ENCODE assay signal across 10 cellular contexts in genomic region chr7:93148727-93149126, GRCh38. TPM values are rescaled to one million over a fixed set of nuclear protein-coding genes. Genes with fewer than 3 reads are reported as not detected.
DNase-seq lines count a peak whose midpoint lies in the region; ATAC-seq and TF ChIP-seq lines count a peak whose summit lies in the region.
"Had no signal": no experiment of that assay in that cellular context is flagged by ENCODE, and none has a peak within 500 bp of the region (broad histone marks: within the 10 kb centered on the region; RNA-seq: fewer than 3 reads in every experiment).

No MANE protein-coding gene starts in this region.

- H3K9me3 ChIP-seq in CD4-positive, alpha-beta memory T cell (ENCODE audit: control insufficient read depth in 1 of 2, low read length in 2 of 2), result no peaks in the 10 kb centered on the region
- H3K9me3 ChIP-seq in MM.1S (replicated peaks; ENCODE audit: insufficient read depth, low read length) (no peaks in the 10 kb centered on the region), breast epithelium (no peaks in the 10 kb centered on the region)

- POLR2A ChIA-PET in CD4-positive, alpha-beta memory T cell (lab: Charles Lee; ENCODE audit: partially characterized antibody), result no interaction called here

- no peaks in the 10 kb centered on the region for H4K20me1 ChIP-seq in MM.1S (ENCODE audit: insufficient read depth, low read length)

- no peaks in the 10 kb centered on the region for H3K27me3 Mint-ChIP-seq in CD4-positive, alpha-beta memory T cell
- H3K27me3 Mint-ChIP-seq in osteocyte (ENCODE audit: unreplicated experiment) (no peaks in the 10 kb centered on the region), glutamatergic neuron (ENCODE audit: unreplicated experiment) (peaks cover 2% of the 10 kb centered on the region)

- no peak for TF ChIP-seq POLR2A in breast epithelium (IDR thresholded peaks at IDR 0.05)

- peak overlapping the region in 1 of 2 donors; percentile 59 for H3K4me3 ChIP-seq in CD4-positive, alpha-beta memory T cell (ENCODE audit: low read length in 2 of 2)
- H3K4me3 ChIP-seq in MM.1S (ENCODE audit: low read length) (no peak overlapping the region; the same call in 1 of the 2 replicates), breast epithelium (peak overlapping the region in 1 of 3 donors; percentile 64)

- intact Hi-C loops in CD4-positive, alpha-beta memory T cell (cut with micrococcal nuclease), result loop anchor here (1.0 kb wide), 2 partner anchors 30 to 84 kb away; partner anchors contain the start of gene VPS50
- intact Hi-C loops in breast epithelium (cut with DNase I; ENCODE audit: low total_unique reads) (no loop called here), left colon (cut with DNase I, micrococcal nuclease) (no loop called here)

- H3K27ac Mint-ChIP-seq in CD4-positive, alpha-beta memory T cell, result peak overlapping the region; percentile 66 to 97 (median 94)
- H3K27ac Mint-ChIP-seq in osteocyte (ENCODE audit: unreplicated experiment), result peak overlapping the region; percentile 98
- no peak overlapping the region for H3K27ac Mint-ChIP-seq in glutamatergic neuron (ENCODE audit: unreplicated experiment)

- H3K36me3 Mint-ChIP-seq in CD4-positive, alpha-beta memory T cell, result peaks cover 25 to 30% of the 10 kb centered on the region in 2 donors
- H3K36me3 Mint-ChIP-seq in osteocyte (ENCODE audit: unreplicated experiment) (peaks cover 17% of the 10 kb centered on the region), glutamatergic neuron (ENCODE audit: unreplicated experiment) (no peaks in the 10 kb centered on the region)

- no peak for ATAC-seq in HG03108 (IDR thresholded peaks at IDR 0.05; ENCODE audit: unreplicated experiment)
- no peak for ATAC-seq in left colon

- no peak overlapping the region for H3K9ac ChIP-seq in MM.1S (ENCODE audit: low read length)

- H3K4me2 ChIP-seq in MM.1S (ENCODE audit: low read depth, low read length), result peak overlapping the region; percentile 79

- no peaks in the 10 kb centered on the region for H3K9me3 Mint-ChIP-seq in CD4-positive, alpha-beta memory T cell
- H3K9me3 Mint-ChIP-seq in osteocyte (ENCODE audit: unreplicated experiment) (no peaks in the 10 kb centered on the region), glutamatergic neuron (ENCODE audit: unreplicated experiment) (no peaks in the 10 kb centered on the region)

- no peaks in the 10 kb centered on the region for H3K27me3 ChIP-seq in CD4-positive, alpha-beta memory T cell (ENCODE audit: insufficient read depth, low read length)
- H3K27me3 ChIP-seq in MM.1S (replicated peaks; ENCODE audit: insufficient read depth, low read length), result no peaks in the 10 kb centered on the region
- H3K27me3 ChIP-seq in breast epithelium, result no peaks in the 10 kb centered on the region

- TF ChIP-seq CTCF in MM.1S (IDR thresholded peaks at IDR 0.05; ENCODE audit: low read length) (no peak), breast epithelium (IDR thresholded peaks at IDR 0.05) (no peak), osteocyte (IDR thresholded peaks at IDR 0.05) (no peak), glutamatergic neuron (IDR thresholded peaks at IDR 0.05; ENCODE audit: partially characterized antibody, unreplicated experiment) (no peak)

- H3K36me3 ChIP-seq in CD4-positive, alpha-beta memory T cell (ENCODE audit: insufficient read depth, low read length), result peaks cover 14% of the 10 kb centered on the region
- peaks cover 10% of the 10 kb centered on the region; the same call in 1 of the 2 replicates for H3K36me3 ChIP-seq in MM.1S (replicated peaks; ENCODE audit: insufficient read depth, low read length)
- H3K36me3 ChIP-seq in breast epithelium, result no peaks in the 10 kb centered on the region

- H3K27ac ChIP-seq in CD4-positive, alpha-beta memory T cell (ENCODE audit: low read depth, low read length), result peak overlapping the region; percentile 58
- H3K27ac ChIP-seq in MM.1S (ENCODE audit: low read length) (peak overlapping the region; percentile 67; the same call in 1 of the 2 replicates), breast epithelium (peak overlapping the region; percentile 56 to 63)

- H3K9me2 ChIP-seq in MM.1S (replicated peaks; ENCODE audit: insufficient read depth, low read length), result no peaks in the 10 kb centered on the region

- H2AFZ ChIP-seq in MM.1S (ENCODE audit: low read length), result peak overlapping the region; percentile 49

- CTCF ChIA-PET in CD4-positive, alpha-beta memory T cell (lab: Charles Lee; ENCODE audit: partially characterized antibody), result no interaction called here

- no peak for DNase-seq in CD4-positive, alpha-beta memory T cell
- DNase-seq in MM.1S, result no peak
- no peak for DNase-seq in breast epithelium (ENCODE audit: low spot score in 2 of 2)
- no peak for DNase-seq in osteocyte (ENCODE audit: extremely low spot score, unreplicated experiment)
- DNase-seq in left colon, result no peak
- no peak for DNase-seq in stimulated activated CD4-positive, alpha-beta T cell treated with anti-CD3 and anti-CD28 coated beads, Interleukin-12 subunit alpha, Interleukin-12 subunit beta, amount 100 ng/mL, for 4 hours
- DNase-seq in glutamatergic neuron, result no peak
- DNase-seq: DMS79, NCI-H2171 treated with DMSO at 0.1 percent for 48 hours had no signal

- peaks cover 35% of the 10 kb centered on the region for H3K79me2 ChIP-seq in MM.1S (ENCODE audit: low read length)

- peaks cover 27 to 35% (median 31%) of the 10 kb centered on the region in 4 donors for H3K4me1 Mint-ChIP-seq in CD4-positive, alpha-beta memory T cell
- H3K4me1 Mint-ChIP-seq in osteocyte (ENCODE audit: unreplicated experiment) (peaks cover 41% of the 10 kb centered on the region), glutamatergic neuron (ENCODE audit: low read depth, unreplicated experiment) (no peaks in the 10 kb centered on the region)

- peaks cover 14% of the 10 kb centered on the region for H3F3A ChIP-seq in MM.1S (ENCODE audit: insufficient read depth, low read length)

- peaks cover 30% of the 10 kb centered on the region for H3K4me1 ChIP-seq in CD4-positive, alpha-beta memory T cell (ENCODE audit: insufficient read depth, low read length)
- peaks cover 12% of the 10 kb centered on the region for H3K4me1 ChIP-seq in MM.1S (ENCODE audit: low read length)
- no peaks in the 10 kb centered on the region for H3K4me1 ChIP-seq in breast epithelium

- H3K4me3 Mint-ChIP-seq in CD4-positive, alpha-beta memory T cell, result peak overlapping the region; percentile 66 to 96 (median 89)
- H3K4me3 Mint-ChIP-seq in osteocyte (ENCODE audit: unreplicated experiment) (peak overlapping the region; percentile 79), glutamatergic neuron (ENCODE audit: unreplicated experiment) (no peak overlapping the region)

RNA-seq across cellular contexts. Expression of gene SAMD9L, which starts 0.5 kb away (rescaled TPM):
- total RNA-seq in CD4-positive, alpha-beta memory T cell, result 10 to 100 TPM; 36.9 to 41.3 TPM
- 10 to 100 TPM; 20.4 to 49.4 TPM for polyA plus RNA-seq in CD4-positive, alpha-beta memory T cell
- total RNA-seq in breast epithelium (10 to 100 TPM in 1 of 3 donors, 1 to 10 TPM in 2; 7.5 to 10.5 (median 8.6) TPM), osteocyte (16.8 and 17.6 TPM in 2 replicates), left colon (10 to 100 TPM in 1 of 2 donors, 1 to 10 TPM in 1; 9.9 to 22.6 TPM), glutamatergic neuron (ENCODE audit: unreplicated experiment) (not detected)

RNA-seq across cellular contexts. Expression of gene SAMD9, which starts 30.9 kb away (rescaled TPM):
- 10 to 100 TPM; 55.1 to 56.6 TPM for total RNA-seq in CD4-positive, alpha-beta memory T cell
- polyA plus RNA-seq in CD4-positive, alpha-beta memory T cell, result 10 to 100 TPM; 13.3 to 23.8 TPM
- 1 to 10 TPM; 5.6 to 9.2 (median 7.9) TPM for total RNA-seq in breast epithelium
- total RNA-seq in osteocyte, result 15.0 and 15.6 TPM in 2 replicates
- 10 to 100 TPM; 24.5 to 31.2 TPM for total RNA-seq in left colon
- total RNA-seq in glutamatergic neuron (ENCODE audit: unreplicated experiment), result not detected
